In genomic region chr19:2633693-2634075, GRCh38 we compare ENCODE assay signal across 1 cellular context.
TF ChIP-seq lines count a peak whose summit lies in the region.

No MANE protein-coding gene starts in this region.

TF ChIP-seq in WTC11, 78 proteins besides CTCF, POLR2A, EP300 and RAD21 (continued from another document):
- TF ChIP-seq MLX (CRISPR knock-in tag; IDR thresholded peaks at IDR 0.05) (no peak), NR2C2 (CRISPR knock-in tag; IDR thresholded peaks at IDR 0.05) (no peak), FOXP4 (CRISPR knock-in tag; IDR thresholded peaks at IDR 0.05) (no peak)
- TF ChIP-seq, protein P1, sequence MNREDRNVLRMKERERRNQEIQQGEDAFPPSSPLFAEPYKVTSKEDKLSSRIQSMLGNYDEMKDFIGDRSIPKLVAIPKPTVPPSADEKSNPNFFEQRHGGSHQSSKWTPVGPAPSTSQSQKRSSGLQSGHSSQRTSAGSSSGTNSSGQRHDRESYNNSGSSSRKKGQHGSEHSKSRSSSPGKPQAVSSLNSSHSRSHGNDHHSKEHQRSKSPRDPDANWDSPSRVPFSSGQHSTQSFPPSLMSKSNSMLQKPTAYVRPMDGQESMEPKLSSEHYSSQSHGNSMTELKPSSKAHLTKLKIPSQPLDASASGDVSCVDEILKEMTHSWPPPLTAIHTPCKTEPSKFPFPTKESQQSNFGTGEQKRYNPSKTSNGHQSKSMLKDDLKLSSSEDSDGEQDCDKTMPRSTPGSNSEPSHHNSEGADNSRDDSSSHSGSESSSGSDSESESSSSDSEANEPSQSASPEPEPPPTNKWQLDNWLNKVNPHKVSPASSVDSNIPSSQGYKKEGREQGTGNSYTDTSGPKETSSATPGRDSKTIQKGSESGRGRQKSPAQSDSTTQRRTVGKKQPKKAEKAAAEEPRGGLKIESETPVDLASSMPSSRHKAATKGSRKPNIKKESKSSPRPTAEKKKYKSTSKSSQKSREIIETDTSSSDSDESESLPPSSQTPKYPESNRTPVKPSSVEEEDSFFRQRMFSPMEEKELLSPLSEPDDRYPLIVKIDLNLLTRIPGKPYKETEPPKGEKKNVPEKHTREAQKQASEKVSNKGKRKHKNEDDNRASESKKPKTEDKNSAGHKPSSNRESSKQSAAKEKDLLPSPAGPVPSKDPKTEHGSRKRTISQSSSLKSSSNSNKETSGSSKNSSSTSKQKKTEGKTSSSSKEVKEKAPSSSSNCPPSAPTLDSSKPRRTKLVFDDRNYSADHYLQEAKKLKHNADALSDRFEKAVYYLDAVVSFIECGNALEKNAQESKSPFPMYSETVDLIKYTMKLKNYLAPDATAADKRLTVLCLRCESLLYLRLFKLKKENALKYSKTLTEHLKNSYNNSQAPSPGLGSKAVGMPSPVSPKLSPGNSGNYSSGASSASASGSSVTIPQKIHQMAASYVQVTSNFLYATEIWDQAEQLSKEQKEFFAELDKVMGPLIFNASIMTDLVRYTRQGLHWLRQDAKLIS (CRISPR knock-in tag; IDR thresholded peaks at IDR 0.05; ENCODE audit: borderline replicate concordance) = no peak
